Comparison of ENCODE assay signal across 8 cellular contexts in the genomic region with DNA sequence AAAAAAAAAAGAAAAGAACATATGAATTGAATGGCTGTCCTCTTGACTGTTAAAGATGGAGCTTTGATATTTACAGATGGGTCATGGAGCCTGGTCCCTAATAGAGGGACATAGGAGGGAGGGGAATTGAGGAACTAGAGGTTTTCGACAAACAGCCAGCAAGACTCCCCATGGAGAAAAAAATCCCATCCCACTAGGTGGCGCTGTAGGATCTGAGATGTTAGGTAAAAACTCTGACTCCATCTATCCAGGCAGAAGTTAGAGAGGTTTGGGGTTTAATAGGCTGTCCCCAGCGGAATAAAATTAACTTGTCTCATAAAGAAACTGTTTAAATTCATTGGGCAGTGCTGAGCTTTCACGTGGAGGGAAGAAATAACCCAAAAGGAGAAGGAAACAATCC. TPM values are rescaled to one million over a fixed set of nuclear protein-coding genes. Genes with fewer than 3 reads are reported as not detected.
DNase-seq lines count a peak whose midpoint lies in the region; ATAC-seq and TF ChIP-seq lines count a peak whose summit lies in the region.

No MANE protein-coding gene starts in this region.

- H3K79me2 ChIP-seq in KMS-11 (ENCODE audit: insufficient read depth, low read depth) = no peaks in the 10 kb centered on the region; the same call in 1 of the 2 replicates

- peak; percentile 50 for ATAC-seq in GM19328 (IDR thresholded peaks at IDR 0.05; ENCODE audit: unreplicated experiment)
- peak; percentile 50 for ATAC-seq in left lung

- peak; percentile 88 for TF ChIP-seq CTCF in KMS-11 (conservative IDR thresholded peaks at IDR 0.05; ENCODE audit: low read depth, low read length)
- peak; percentile 73 for TF ChIP-seq CTCF in WERI-Rb-1 (IDR thresholded peaks at IDR 0.05; ENCODE audit: low read depth, low read length)
- peak in 2 of 3 donors; percentile 9 to 13 for TF ChIP-seq CTCF in breast epithelium (IDR thresholded peaks at IDR 0.05)
- TF ChIP-seq CTCF in left lung (IDR thresholded peaks at IDR 0.05) = peak; percentile 45 to 47

- no peak for TF ChIP-seq POLR2A in breast epithelium (IDR thresholded peaks at IDR 0.05)

- no peak overlapping the region for H2AFZ ChIP-seq in KMS-11 (ENCODE audit: low read depth)

- intact Hi-C loops in breast epithelium (cut with DNase I; ENCODE audit: low total_unique reads) = no loop called here
- intact Hi-C loops in left lung (cut with DNase I) = no loop called here

- H3K4me3 ChIP-seq in KMS-11 (IDR thresholded peaks at IDR 0.05; ENCODE audit: insufficient read depth, low read depth, low read length) (no peak overlapping the region), WERI-Rb-1 (ENCODE audit: low read depth, low read length) (no peak overlapping the region), breast epithelium (no peak overlapping the region), left lung (no peak overlapping the region)

- H3K4me2 ChIP-seq in KMS-11 = no peak overlapping the region

- H4K20me1 ChIP-seq in KMS-11 (ENCODE audit: insufficient read depth) = no peaks in the 10 kb centered on the region

- H3K9me3 ChIP-seq in WERI-Rb-1 (ENCODE audit: severe bottlenecking) (peaks cover 8% of the 10 kb centered on the region), breast epithelium (peaks cover 6 to 43% of the 10 kb centered on the region in 2 donors), left lung (peaks cover 6 to 45% of the 10 kb centered on the region in 2 donors)

- DNase-seq in AML-193 (lab: John Stamatoyannopoulos, UW) (peak; percentile 21 to 37), WERI-Rb-1 (peak; percentile 80), breast epithelium (ENCODE audit: low spot score in 2 of 2) (peak in 1 of 2 donors; percentile 27), left lung (peak in 1 of 2 donors; percentile 45), middle frontal gyrus (ENCODE audit: extremely low spot score, low spot score) (no peak)
- peak; percentile 41 to 71 for DNase-seq in stimulated activated CD8-positive, alpha-beta memory T cell treated with anti-CD3 and anti-CD28 coated beads, Interleukin-2, amount 100 ng/mL, for 48 hours (ENCODE audit: low read depth in 2 of 2)

- H3K27me3 ChIP-seq in KMS-11 (ENCODE audit: insufficient read depth, low read depth) = no peaks in the 10 kb centered on the region
- H3K27me3 ChIP-seq in WERI-Rb-1 (ENCODE audit: insufficient read depth, low read depth, severe bottlenecking) = no peaks in the 10 kb centered on the region
- H3K27me3 ChIP-seq in breast epithelium = no peaks in the 10 kb centered on the region
- no peaks in the 10 kb centered on the region for H3K27me3 ChIP-seq in left lung

- H3K36me3 ChIP-seq in KMS-11 (ENCODE audit: insufficient read depth) (no peaks in the 10 kb centered on the region), WERI-Rb-1 (no peaks in the 10 kb centered on the region), breast epithelium (no peaks in the 10 kb centered on the region), left lung (peaks cover 0 to 13% of the 10 kb centered on the region in 2 donors)

- H3K4me1 ChIP-seq in KMS-11 (ENCODE audit: low read depth, poor library complexity, severe bottlenecking) (no peaks in the 10 kb centered on the region), breast epithelium (no peaks in the 10 kb centered on the region), left lung (no peaks in the 10 kb centered on the region)

- H3K9ac ChIP-seq in KMS-11 = no peak overlapping the region

- H3K27ac ChIP-seq in KMS-11 (no peak overlapping the region), WERI-Rb-1 (no peak overlapping the region), breast epithelium (no peak overlapping the region), left lung (no peak overlapping the region)

RNA-seq across cellular contexts. Expression of a gene that starts 45.9 kb away (rescaled TPM):
- total RNA-seq in breast epithelium (10 to 100 TPM; 48.2 to 66.2 (median 58.0) TPM), left lung (10 to 100 TPM; 47.7 TPM)

Comparison
In these comparisons a context has a peak if more than half of its experiments do, and no peak if none do; other contexts are left out.
1. CTCF ChIP-seq: peak in every context shown above with its lines; median percentile 88 in KMS-11; 73 in WERI-Rb-1; 46 in left lung; 11 in breast epithelium.